Comparison of ENCODE assay signal across 22 cellular contexts in the genomic region with DNA sequence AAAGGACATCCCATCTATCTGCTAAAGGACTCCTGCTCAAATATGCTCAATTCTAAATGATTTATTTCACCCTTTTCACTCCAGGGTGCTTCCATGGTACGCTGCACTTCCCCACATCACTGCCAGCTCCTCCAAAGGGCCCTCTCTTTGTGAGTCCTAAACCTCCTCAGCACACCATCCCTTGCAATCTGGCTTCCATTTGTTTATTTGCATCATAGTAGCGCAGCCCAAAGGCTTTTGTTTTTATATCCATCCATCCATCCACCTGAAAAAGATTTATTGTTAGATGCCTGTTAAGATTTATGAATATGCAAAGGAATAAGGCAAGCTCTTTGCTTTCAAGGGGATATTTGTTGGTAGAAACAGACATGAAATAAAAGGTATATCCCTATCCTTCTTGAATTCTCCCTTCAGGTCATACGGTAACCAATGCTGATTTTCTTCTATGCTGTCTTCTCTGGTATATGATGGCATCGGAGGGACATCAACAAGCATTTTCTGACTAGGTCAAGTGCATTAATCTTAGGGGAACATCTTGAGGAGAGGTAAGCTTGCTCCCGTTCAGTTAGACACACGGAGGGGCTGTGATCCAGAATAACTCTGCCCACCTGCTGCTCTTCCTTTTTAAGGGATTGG.
DNase-seq lines count a peak whose midpoint lies in the region; ATAC-seq and TF ChIP-seq lines count a peak whose summit lies in the region.
"Had no signal": no experiment of that assay in that cellular context is flagged by ENCODE, and none has a peak within 500 bp of the region (broad histone marks: within the 10 kb centered on the region; RNA-seq: fewer than 3 reads in every experiment).

No MANE protein-coding gene starts in this region.

- TF ChIP-seq CTCF in glutamatergic neuron (IDR thresholded peaks at IDR 0.05; ENCODE audit: partially characterized antibody, unreplicated experiment) = no peak
- no peak for TF ChIP-seq CTCF in nephron progenitor cell (IDR thresholded peaks at IDR 0.05)
- TF ChIP-seq CTCF in foreskin keratinocyte (conservative IDR thresholded peaks at IDR 0.05) = no peak

- H3K27me3 ChIP-seq in foreskin keratinocyte = no peaks in the 10 kb centered on the region

- H3K27me3 Mint-ChIP-seq in glutamatergic neuron (ENCODE audit: unreplicated experiment) (no peaks in the 10 kb centered on the region), nephron progenitor cell (ENCODE audit: low read depth, poor library complexity) (peaks cover 15% of the 10 kb centered on the region)

- H3K27ac Mint-ChIP-seq in glutamatergic neuron (ENCODE audit: unreplicated experiment) = peak overlapping the region; percentile 34
- H3K27ac Mint-ChIP-seq in nephron progenitor cell = peak overlapping the region; percentile 51

- H3K4me1 ChIP-seq in foreskin keratinocyte = no peaks in the 10 kb centered on the region

- H3K4me3 Mint-ChIP-seq in glutamatergic neuron (ENCODE audit: unreplicated experiment) (peak overlapping the region; percentile 3), nephron progenitor cell (no peak overlapping the region)

- no peaks in the 10 kb centered on the region for H3K36me3 Mint-ChIP-seq in glutamatergic neuron (ENCODE audit: unreplicated experiment)
- no peaks in the 10 kb centered on the region for H3K36me3 Mint-ChIP-seq in nephron progenitor cell (ENCODE audit: low read depth)

- no peak overlapping the region for H3K27ac ChIP-seq in foreskin keratinocyte
- H3K27ac ChIP-seq: 22Rv1, C4-2B, PC-9, RWPE1 had no signal

- H3K4me1 Mint-ChIP-seq in glutamatergic neuron (ENCODE audit: low read depth, unreplicated experiment) (peaks cover 13% of the 10 kb centered on the region), nephron progenitor cell (no peaks in the 10 kb centered on the region)

- H3K9me3 Mint-ChIP-seq in glutamatergic neuron (ENCODE audit: unreplicated experiment) = peaks cover 3% of the 10 kb centered on the region
- no peaks in the 10 kb centered on the region for H3K9me3 Mint-ChIP-seq in nephron progenitor cell

- DNase-seq in NCI-H1417 (lab: John Stamatoyannopoulos, UW) (peak; percentile 11 to 91 (median 30)), NCI-H1417 treated with DMSO at 0.1 percent for 48 hours (lab: John Stamatoyannopoulos, UW) (no peak), NCI-H187 treated with DMSO at 0.1 percent for 48 hours (lab: John Stamatoyannopoulos, UW) (peak; percentile 94), glutamatergic neuron (no peak), nephron progenitor cell (no peak), foreskin keratinocyte (no peak), NCI-H1092 treated with DMSO at 0.1 percent for 48 hours (lab: John Stamatoyannopoulos, UW) (no peak)
- DNase-seq: AML-193, DMS79, KBM-7, NCI-H1105 treated with DMSO at 0.1 percent for 48 hours, NCI-H2029 treated with DMSO at 0.1 percent for 48 hours, NCI-H510A, NCI-H774, PC-9, SIG-M5 had no signal

- ATAC-seq in foreskin keratinocyte = no peak
- ATAC-seq in GM19463 (IDR thresholded peaks at IDR 0.05; ENCODE audit: unreplicated experiment) = no peak
- ATAC-seq: HCT116, SK-N-SH treated with all-trans-retinoic acid at 6 μM for 48 hours had no signal

Comparison
In these comparisons a context has a peak if more than half of its experiments do, and no peak if none do; other contexts are left out.
1. DNase-seq: peak in NCI-H1417 (3 of 3) and NCI-H187 treated with DMSO at 0.1 percent for 48 hours (single experiment); none in NCI-H1417 treated with DMSO at 0.1 percent for 48 hours (single experiment), glutamatergic neuron (single experiment), nephron progenitor cell (single experiment), foreskin keratinocyte (0 of 2) and NCI-H1092 treated with DMSO at 0.1 percent for 48 hours (single experiment).